Comparison of ENCODE assay signal across 17 cellular contexts in genomic region chr21:42153046-42153685, GRCh38.
"Had no signal": no experiment of that assay in that cellular context is flagged by ENCODE, and none has a peak within 500 bp of the region (broad histone marks: within the 10 kb centered on the region; RNA-seq: fewer than 3 reads in every experiment).

No MANE protein-coding gene starts in this region.

- FAIRE-seq: colon, endometrium had no signal

- H3K27ac Mint-ChIP-seq: activated naive CD8-positive, alpha-beta T cell; naive thymus-derived CD4-positive, alpha-beta T cell; stimulated activated naive B cell treated with anti-CD40 and anti-IgM and Interleukin-4, amounts not matched to agents 10 μg/mL and 1 μg/mL and 100 μg/mL, for 72 hours had no signal

- H3K36me3 ChIP-seq: heart right ventricle, SJCRH30, spleen had no signal

- H3K9me3 Mint-ChIP-seq: immature natural killer cell; naive thymus-derived CD4-positive, alpha-beta T cell; stimulated activated naive B cell treated with anti-CD40 and anti-IgM and Interleukin-4, amounts not matched to agents 10 μg/mL and 1 μg/mL and 100 μg/mL, for 72 hours had no signal

- H3K27me3 Mint-ChIP-seq: activated naive CD8-positive, alpha-beta T cell had no signal

- ATAC-seq: body of pancreas; naive thymus-derived CD4-positive, alpha-beta T cell; stimulated activated naive B cell treated with anti-CD40 and anti-IgM and Interleukin-4, amounts not matched to agents 10 μg/mL and 1 μg/mL and 100 μg/mL, for 72 hours had no signal

- H3K4me3 Mint-ChIP-seq: activated naive CD8-positive, alpha-beta T cell; naive thymus-derived CD4-positive, alpha-beta T cell; stimulated activated naive B cell treated with anti-CD40 and anti-IgM and Interleukin-4, amounts not matched to agents 10 μg/mL and 1 μg/mL and 100 μg/mL, for 72 hours had no signal

- H3K27ac ChIP-seq: body of pancreas, heart right ventricle, SJCRH30, spleen had no signal

- H3K4me1 Mint-ChIP-seq: stimulated activated naive B cell treated with anti-CD40 and anti-IgM and Interleukin-4, amounts not matched to agents 10 μg/mL and 1 μg/mL and 100 μg/mL, for 72 hours had no signal

- H3K27me3 ChIP-seq: body of pancreas, SJCRH30 had no signal

- DNase-seq: activated CD4-positive, alpha-beta T cell treated with anti-CD3 and anti-CD28 coated beads for 1 hour; activated CD4-positive, alpha-beta T cell treated with anti-CD3 and anti-CD28 coated beads, Interleukin-2, amount 50 U/mL, for 48 hours; body of pancreas; caudate nucleus; erythroblast; foreskin melanocyte; heart right ventricle; immature natural killer cell; mesenchymal stem cell; SJCRH30; spleen; stimulated activated CD4-positive, alpha-beta T cell treated with anti-CD3 and anti-CD28 coated beads, Interleukin-4, amount 100 ng/mL, for 4 hours; stimulated activated naive B cell treated with anti-CD40 and anti-IgM and Interleukin-4, amounts not matched to agents 10 μg/mL and 1 μg/mL and 100 μg/mL, for 72 hours had no signal

- H3K9me3 ChIP-seq: body of pancreas, heart right ventricle, SJCRH30, spleen had no signal

- H3K4me3 ChIP-seq: body of pancreas, heart right ventricle, SJCRH30, spleen had no signal

- H3K36me3 Mint-ChIP-seq: activated naive CD8-positive, alpha-beta T cell; immature natural killer cell; naive thymus-derived CD4-positive, alpha-beta T cell; stimulated activated naive B cell treated with anti-CD40 and anti-IgM and Interleukin-4, amounts not matched to agents 10 μg/mL and 1 μg/mL and 100 μg/mL, for 72 hours had no signal
